ENCODE assay signal across 8 cellular contexts in genomic region chr19:8367327-8368001, GRCh38. TPM values are rescaled to one million over a fixed set of nuclear protein-coding genes. Genes with fewer than 3 reads are reported as not detected.
DNase-seq lines count a peak whose midpoint lies in the region; ATAC-seq, FAIRE-seq and TF ChIP-seq lines count a peak whose summit lies in the region.

No MANE protein-coding gene starts in this region.

- H3K27ac Mint-ChIP-seq in GM23338 = no peak overlapping the region
- H3K27ac Mint-ChIP-seq in effector memory CD8-positive, alpha-beta T cell = no peak overlapping the region

- no peak overlapping the region; the same call in 1 of the 2 replicates for H2AFZ ChIP-seq in GM23338

- peak overlapping the region; percentile 39; the same call in 1 of the 3 replicates for H3K4me3 Mint-ChIP-seq in GM23338
- no peak overlapping the region for H3K4me3 Mint-ChIP-seq in effector memory CD8-positive, alpha-beta T cell

- H3K36me3 Mint-ChIP-seq in GM23338 (ENCODE audit: low read depth) = no peaks in the 10 kb centered on the region
- peaks cover 4% of the 10 kb centered on the region for H3K36me3 Mint-ChIP-seq in effector memory CD8-positive, alpha-beta T cell (ENCODE audit: insufficient read depth)

- H3K36me3 ChIP-seq in GM23338 (ENCODE audit: insufficient read depth) (no peaks in the 10 kb centered on the region), aorta (ENCODE audit: control insufficient read depth in 1 of 2, insufficient read depth in 2 of 2, low read length in 1 of 2) (no peaks in the 10 kb centered on the region)

- H3K4me1 ChIP-seq in GM23338 (ENCODE audit: insufficient read depth) = peaks cover 6% of the 10 kb centered on the region; the same call in 1 of the 2 replicates
- no peaks in the 10 kb centered on the region for H3K4me1 ChIP-seq in aorta (ENCODE audit: control insufficient read depth in 1 of 2, insufficient read depth in 2 of 2, low read length in 2 of 2)

- no peak for TF ChIP-seq CTCF in GM23338 (conservative IDR thresholded peaks at IDR 0.05; ENCODE audit: low read depth in 2 of 2)

- no peaks in the 10 kb centered on the region for H3K79me2 ChIP-seq in GM23338 (replicated peaks; ENCODE audit: insufficient read depth)

- H3K9me3 ChIP-seq in aorta (ENCODE audit: control insufficient read depth, low read length) = no peaks in the 10 kb centered on the region

- intact Hi-C loops in aorta (cut with DNase I) = no loop called here

- H3K9me3 Mint-ChIP-seq in GM23338 = peaks cover 2% of the 10 kb centered on the region; the same call in 1 of the 3 replicates
- no peaks in the 10 kb centered on the region for H3K9me3 Mint-ChIP-seq in effector memory CD8-positive, alpha-beta T cell

- 20% methylated on average over 21 to 23 of the region's 23 CpGs for WGBS in aorta, 2 donors

- H3K4me3 ChIP-seq in GM23338 (peak overlapping the region; percentile 47), aorta (ENCODE audit: low read length in 2 of 2) (no peak overlapping the region)

- peak; percentile 84 for DNase-seq in GM23338 (ENCODE audit: low spot score)
- peak; percentile 90 for DNase-seq in RCC 7860 (ENCODE audit: low spot score)
- DNase-seq in epidermal melanocyte (ENCODE audit: insufficient read length, low spot score) = peak; percentile 99
- peak; percentile 94 for DNase-seq in mesenteric fat pad (ENCODE audit: low spot score)
- peak; percentile 89 to 94 for DNase-seq in aorta
- DNase-seq in effector memory CD8-positive, alpha-beta T cell = no peak

- peaks cover 22% of the 10 kb centered on the region for H3K4me1 Mint-ChIP-seq in GM23338
- peaks cover 8 to 19% of the 10 kb centered on the region in 2 donors for H3K4me1 Mint-ChIP-seq in effector memory CD8-positive, alpha-beta T cell (ENCODE audit: low read depth in 2 of 2)

- H3F3A ChIP-seq in GM23338 (replicated peaks; ENCODE audit: low read depth) = peaks cover 9% of the 10 kb centered on the region; the same call in 1 of the 2 replicates

- H3K27ac ChIP-seq in GM23338 (ENCODE audit: low read depth) (no peak overlapping the region), aorta (ENCODE audit: low read depth in 1 of 2, low read length in 2 of 2) (no peak overlapping the region)

- peak overlapping the region; percentile 75 for H3K4me2 ChIP-seq in GM23338

- H3K9me2 ChIP-seq in GM23338 (ENCODE audit: insufficient read depth) = no peaks in the 10 kb centered on the region

- H3K27me3 Mint-ChIP-seq in GM23338 (ENCODE audit: insufficient read depth, low read depth, poor library complexity) = peaks cover 50% of the 10 kb centered on the region
- H3K27me3 Mint-ChIP-seq in effector memory CD8-positive, alpha-beta T cell = peaks cover 49% of the 10 kb centered on the region in 2 donors

- no peaks in the 10 kb centered on the region for H4K20me1 ChIP-seq in GM23338 (replicated peaks; ENCODE audit: insufficient read depth)

- H3K27me3 ChIP-seq in GM23338 (ENCODE audit: insufficient read depth) (peaks cover 43% of the 10 kb centered on the region), aorta (ENCODE audit: control insufficient read depth in 1 of 2, insufficient read depth in 2 of 2, low read length in 1 of 2) (no peaks in the 10 kb centered on the region)

- peak; percentile 78 for FAIRE-seq in RCC 7860 (lab: Jason Lieb, UNC)

- ATAC-seq in GM23338 (peak; percentile 42), aorta (ENCODE audit: low FRiP score) (peak; percentile 37), GM19397 (IDR thresholded peaks at IDR 0.05; ENCODE audit: unreplicated experiment) (no peak), GM19035 (IDR thresholded peaks at IDR 0.05; ENCODE audit: unreplicated experiment) (no peak)
- ATAC-seq in effector memory CD8-positive, alpha-beta T cell (replicated peaks) = no peak

TF ChIP-seq in GM23338, 12 proteins besides CTCF, POLR2A, EP300 and RAD21:
- TF ChIP-seq ZNF462 (CRISPR knock-in tag; IDR thresholded peaks at IDR 0.05) = no peak

RNA-seq across cellular contexts. Expression of gene ANGPTL4, which starts 3.5 kb away (rescaled TPM):
- total RNA-seq in GM23338 (2014; rRNA removed; shearing (Covaris generic)) = 1.4 and 2.2 TPM in 2 replicates
- polyA plus RNA-seq in GM23338 (2016; fragmentation: Nextera tagmentation; extraction: Ambion mirVana) = 1.9 and 2.1 TPM in 2 replicates
- 753 TPM for total RNA-seq in mesenteric fat pad
- total RNA-seq in aorta = 10 to 100 TPM; 39.9 to 45.1 TPM
- polyA plus RNA-seq in aorta = 10 to 100 TPM; 10.1 to 19.5 TPM

RNA-seq across cellular contexts. Expression of gene RAB11B, which starts 22.7 kb away (rescaled TPM):
- total RNA-seq in GM23338 (2014; rRNA removed; shearing (Covaris generic)) = 70.0 and 79.6 TPM in 2 replicates
- polyA plus RNA-seq in GM23338 (2016; fragmentation: Nextera tagmentation; extraction: Ambion mirVana) (64.8 and 66.0 TPM in 2 replicates), aorta (100 to 1,000 TPM in 1 of 2 donors, 10 to 100 TPM in 1; 68.6 to 116 TPM)
- total RNA-seq in mesenteric fat pad (100 TPM), aorta (100 to 1,000 TPM; 119 TPM)

RNA-seq across cellular contexts. Expression of gene KANK3, which starts 24.4 kb away (rescaled TPM):
- total RNA-seq in GM23338 (2014; rRNA removed; shearing (Covaris generic)) = 8.7 and 9.3 TPM in 2 replicates
- polyA plus RNA-seq in GM23338 (2016; fragmentation: Nextera tagmentation; extraction: Ambion mirVana) = 2.0 and 2.2 TPM in 2 replicates
- total RNA-seq in mesenteric fat pad = 28.6 TPM
- 10 to 100 TPM; 15.9 to 23.9 TPM for total RNA-seq in aorta
- polyA plus RNA-seq in aorta = 1 to 10 TPM in 1 of 2 donors, under 1 TPM in 1; 0.50 to 1.8 TPM

RNA-seq across cellular contexts. Expression of gene MARCHF2, which starts 45.6 kb away (rescaled TPM):
- total RNA-seq in GM23338 (2014; rRNA removed; shearing (Covaris generic)) = 50.1 and 58.7 TPM in 2 replicates
- polyA plus RNA-seq in GM23338 (2016; fragmentation: Nextera tagmentation; extraction: Ambion mirVana) (18.9 and 20.7 TPM in 2 replicates), aorta (10 to 100 TPM; 50.1 to 61.7 TPM)
- total RNA-seq in mesenteric fat pad (101 TPM), aorta (10 to 100 TPM; 61.8 to 70.5 TPM)

RNA-seq across cellular contexts. Expression of gene RPS28, which starts 46.2 kb away (rescaled TPM):
- total RNA-seq in GM23338 (2014; rRNA removed; shearing (Covaris generic)) = 151 and 174 TPM in 2 replicates
- polyA plus RNA-seq in GM23338 (2016; fragmentation: Nextera tagmentation; extraction: Ambion mirVana) (1,790 and 2,003 TPM in 2 replicates), aorta (100 to 1,000 TPM; 405 to 553 TPM)
- total RNA-seq in mesenteric fat pad (1,239 TPM), aorta (100 to 1,000 TPM; 875 to 981 TPM)

Comparison
In these comparisons a context has a peak if more than half of its experiments do, and no peak if none do; other contexts are left out.
1. ATAC-seq: peak in GM23338 (single experiment) and aorta (single experiment); none in effector memory CD8-positive, alpha-beta T cell (single experiment), GM19397 (single experiment) and GM19035 (single experiment).
2. DNase-seq: peak in GM23338 (single experiment), RCC 7860 (single experiment), epidermal melanocyte (single experiment), mesenteric fat pad (single experiment) and aorta (2 of 2); none in effector memory CD8-positive, alpha-beta T cell (0 of 3).
3. RNA of gene ANGPTL4, which starts 3.5 kb away (total RNA-seq): 753 TPM in mesenteric fat pad (single experiment); 39.9 to 45.1 TPM in aorta and 1.4 to 2.2 TPM in GM23338; every median in the first group is over 10 times any median in the second.